In the genomic region with DNA sequence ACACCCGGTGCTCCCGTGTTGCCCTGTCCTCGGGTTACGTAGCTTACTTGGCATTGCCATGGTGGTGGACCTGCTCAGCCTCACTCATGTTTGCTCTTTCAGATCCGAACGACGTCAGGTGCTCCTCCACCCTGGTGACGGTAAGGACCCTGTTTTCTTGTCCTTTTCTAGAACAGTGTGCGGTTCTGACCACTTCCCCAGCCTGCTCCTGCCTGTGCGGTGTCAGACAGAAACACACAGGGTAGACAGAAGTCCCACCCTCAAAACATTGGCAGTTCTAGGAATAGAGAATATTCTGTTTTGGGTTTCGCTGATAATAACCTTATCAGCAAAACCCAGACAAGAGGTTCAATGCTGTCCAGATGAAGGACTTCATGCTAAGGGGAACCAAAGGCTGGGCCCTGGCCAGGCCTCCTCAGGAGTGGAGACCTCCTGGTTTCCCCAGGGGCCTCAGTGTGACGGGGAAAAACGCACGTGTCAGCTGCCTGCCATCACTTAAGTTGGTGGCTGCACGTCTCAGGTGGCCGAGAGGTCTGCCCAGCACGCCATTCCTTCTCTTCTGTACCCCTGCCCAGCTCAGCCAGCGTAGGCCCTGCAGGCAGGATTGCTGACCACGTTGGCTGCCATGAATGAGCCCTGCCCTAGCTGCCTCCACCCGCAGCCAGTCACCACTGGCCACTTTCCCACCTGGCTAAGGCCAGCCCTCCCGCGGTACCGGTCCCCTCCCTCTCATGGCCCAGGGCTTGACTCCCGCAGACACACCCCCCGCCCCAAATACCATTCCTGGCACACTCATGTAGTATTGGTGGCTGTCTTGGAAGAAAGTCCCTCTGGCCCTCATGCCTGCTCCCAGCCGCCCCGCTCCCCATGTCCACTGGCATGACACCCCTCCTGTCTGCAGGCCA, we compare ENCODE assay signal across 1 cellular context.
TF ChIP-seq lines count a peak whose summit lies in the region.

No MANE protein-coding gene starts in this region.

TF ChIP-seq in H1, 55 proteins besides CTCF, POLR2A, EP300 and RAD21:
- TF ChIP-seq CBX8 (IDR thresholded peaks at IDR 0.05; ENCODE audit: borderline replicate concordance, low read depth, low read length), result no peak
- TF ChIP-seq FOSL1 (IDR thresholded peaks at IDR 0.05; ENCODE audit: insufficient read depth, low read depth, low read length), result no peak
- no peak for TF ChIP-seq CHD2 (IDR thresholded peaks at IDR 0.05; ENCODE audit: low read length)
- no peak for TF ChIP-seq KDM5A (IDR thresholded peaks at IDR 0.05; ENCODE audit: low read length)
- no peak for TF ChIP-seq POLR2AphosphoS5 (IDR thresholded peaks at IDR 0.05; ENCODE audit: low read depth, low read length)
TF ChIP-seq in H1: peak in this region for 0.
